ENCODE assay signal across 1 cellular context in genomic region chr18:59927246-59927825, GRCh38.
TF ChIP-seq lines count a peak whose summit lies in the region.

No MANE protein-coding gene starts in this region.

TF ChIP-seq in K562, 482 proteins besides CTCF, POLR2A, EP300 and RAD21 (continued from another document):
- 0 out of 4 replicates have a peak, but pooled peaks of 1 of the 2 experiments have one; percentile 41 for TF ChIP-seq ZNF318 (IDR thresholded peaks at IDR 0.05; ENCODE audit: borderline replicate concordance in 1 of 2, low read depth in 1 of 2)
- no peak for TF ChIP-seq ETV1 (tag; conservative IDR thresholded peaks at IDR 0.05; ENCODE audit: low read depth)
- TF ChIP-seq NFIX (CRISPR knock-in tag; IDR thresholded peaks at IDR 0.05; ENCODE audit: low read depth): no peak
- TF ChIP-seq ZNF282 (CRISPR knock-in tag; IDR thresholded peaks at IDR 0.05): no peak
- peak; percentile 67 for TF ChIP-seq DACH1 (IDR thresholded peaks at IDR 0.05; ENCODE audit: partially characterized antibody)
- TF ChIP-seq ZNF239 (CRISPR knock-in tag; IDR thresholded peaks at IDR 0.05): no peak
- TF ChIP-seq CBX5 (IDR thresholded peaks at IDR 0.05; ENCODE audit: borderline replicate concordance, low read depth): no peak
- no peak for TF ChIP-seq CTCFL (IDR thresholded peaks at IDR 0.05; ENCODE audit: borderline replicate concordance, insufficient read depth, low read depth, low read length, poor library complexity, severe bottlenecking)
- TF ChIP-seq ZBTB26 (CRISPR knock-in tag; IDR thresholded peaks at IDR 0.05): no peak
- TF ChIP-seq HDAC1 (IDR thresholded peaks at IDR 0.05): no peak
- peak; percentile 47; the same call in 1 of the 2 replicates for TF ChIP-seq SMARCE1 (IDR thresholded peaks at IDR 0.05)
- peak; percentile 71 for TF ChIP-seq ARID1B (IDR thresholded peaks at IDR 0.05)
